ENCODE assay signal across 1 cellular context in the genomic region with DNA sequence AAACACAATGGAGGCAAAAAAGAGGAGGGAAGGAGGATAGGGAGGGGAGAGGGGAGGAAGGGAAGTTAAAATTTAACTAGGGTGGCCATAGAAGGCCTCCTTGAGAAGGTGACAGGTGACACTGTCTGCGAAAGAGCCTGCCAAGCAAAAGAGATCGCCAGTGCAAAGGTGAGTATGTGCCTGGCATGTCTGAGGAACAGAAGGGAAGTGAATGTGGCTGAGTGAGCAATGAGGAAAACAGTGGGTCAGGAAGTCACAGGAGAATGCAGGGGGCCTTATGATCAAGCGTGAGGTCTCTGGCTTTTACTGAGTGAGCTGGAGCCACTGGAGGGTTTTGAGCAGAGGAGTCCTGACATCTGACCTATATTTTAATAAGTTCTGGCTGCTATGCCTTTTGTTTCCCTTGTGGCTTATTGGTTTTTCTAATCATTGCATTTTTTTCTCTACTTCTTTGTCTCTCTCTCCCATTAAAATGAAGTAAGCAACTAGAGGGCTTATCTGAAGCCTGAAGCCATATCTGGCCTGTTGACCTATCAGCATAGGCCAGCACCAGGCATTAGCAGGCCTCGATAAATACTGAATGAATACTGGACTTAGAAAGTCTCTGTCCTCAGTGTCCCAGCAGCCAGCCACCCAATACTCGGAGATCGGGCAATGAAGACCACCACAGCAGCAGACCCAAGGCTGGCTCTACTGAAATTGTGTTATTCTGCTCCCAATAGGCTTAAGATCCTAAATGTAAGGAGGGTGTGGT.
TF ChIP-seq lines count a peak whose summit lies in the region.

No MANE protein-coding gene starts in this region.

TF ChIP-seq in K562, 482 proteins besides CTCF, POLR2A, EP300 and RAD21 (continued from another document):
- TF ChIP-seq, protein P1, sequence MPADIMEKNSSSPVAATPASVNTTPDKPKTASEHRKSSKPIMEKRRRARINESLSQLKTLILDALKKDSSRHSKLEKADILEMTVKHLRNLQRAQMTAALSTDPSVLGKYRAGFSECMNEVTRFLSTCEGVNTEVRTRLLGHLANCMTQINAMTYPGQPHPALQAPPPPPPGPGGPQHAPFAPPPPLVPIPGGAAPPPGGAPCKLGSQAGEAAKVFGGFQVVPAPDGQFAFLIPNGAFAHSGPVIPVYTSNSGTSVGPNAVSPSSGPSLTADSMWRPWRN (IDR thresholded peaks at IDR 0.05; ENCODE audit: low read depth), result no peak
- TF ChIP-seq, protein P2, sequence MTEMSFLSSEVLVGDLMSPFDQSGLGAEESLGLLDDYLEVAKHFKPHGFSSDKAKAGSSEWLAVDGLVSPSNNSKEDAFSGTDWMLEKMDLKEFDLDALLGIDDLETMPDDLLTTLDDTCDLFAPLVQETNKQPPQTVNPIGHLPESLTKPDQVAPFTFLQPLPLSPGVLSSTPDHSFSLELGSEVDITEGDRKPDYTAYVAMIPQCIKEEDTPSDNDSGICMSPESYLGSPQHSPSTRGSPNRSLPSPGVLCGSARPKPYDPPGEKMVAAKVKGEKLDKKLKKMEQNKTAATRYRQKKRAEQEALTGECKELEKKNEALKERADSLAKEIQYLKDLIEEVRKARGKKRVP (CRISPR knock-in tag; IDR thresholded peaks at IDR 0.05), result no peak
- TF ChIP-seq NR4A1 (CRISPR knock-in tag; IDR thresholded peaks at IDR 0.05), result no peak
- TF ChIP-seq NR4A1 (tag; IDR thresholded peaks at IDR 0.05), result no peak
- TF ChIP-seq, protein P3, sequence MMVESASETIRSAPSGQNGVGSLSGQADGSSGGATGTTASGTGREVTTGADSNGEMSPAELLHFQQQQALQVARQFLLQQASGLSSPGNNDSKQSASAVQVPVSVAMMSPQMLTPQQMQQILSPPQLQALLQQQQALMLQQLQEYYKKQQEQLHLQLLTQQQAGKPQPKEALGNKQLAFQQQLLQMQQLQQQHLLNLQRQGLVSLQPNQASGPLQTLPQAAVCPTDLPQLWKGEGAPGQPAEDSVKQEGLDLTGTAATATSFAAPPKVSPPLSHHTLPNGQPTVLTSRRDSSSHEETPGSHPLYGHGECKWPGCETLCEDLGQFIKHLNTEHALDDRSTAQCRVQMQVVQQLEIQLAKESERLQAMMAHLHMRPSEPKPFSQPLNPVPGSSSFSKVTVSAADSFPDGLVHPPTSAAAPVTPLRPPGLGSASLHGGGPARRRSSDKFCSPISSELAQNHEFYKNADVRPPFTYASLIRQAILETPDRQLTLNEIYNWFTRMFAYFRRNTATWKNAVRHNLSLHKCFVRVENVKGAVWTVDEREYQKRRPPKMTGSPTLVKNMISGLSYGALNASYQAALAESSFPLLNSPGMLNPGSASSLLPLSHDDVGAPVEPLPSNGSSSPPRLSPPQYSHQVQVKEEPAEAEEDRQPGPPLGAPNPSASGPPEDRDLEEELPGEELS (CRISPR knock-in tag; IDR thresholded peaks at IDR 0.05; ENCODE audit: borderline replicate concordance), result no peak
- TF ChIP-seq, protein P4, sequence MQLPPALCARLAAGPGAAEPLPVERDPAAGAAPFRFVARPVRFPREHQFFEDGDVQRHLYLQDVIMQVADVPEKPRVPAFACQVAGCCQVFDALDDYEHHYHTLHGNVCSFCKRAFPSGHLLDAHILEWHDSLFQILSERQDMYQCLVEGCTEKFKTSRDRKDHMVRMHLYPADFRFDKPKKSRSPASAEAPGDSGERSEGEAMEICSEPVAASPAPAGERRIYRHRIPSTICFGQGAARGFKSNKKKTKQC (CRISPR knock-in tag; IDR thresholded peaks at IDR 0.05), result no peak
- TF ChIP-seq TEAD4 (IDR thresholded peaks at IDR 0.05; ENCODE audit: low read length), result no peak
- TF ChIP-seq TEAD4 (CRISPR knock-in tag; IDR thresholded peaks at IDR 0.05; ENCODE audit: borderline replicate concordance), result no peak
- no peak for TF ChIP-seq GABPB1 (CRISPR knock-in tag; IDR thresholded peaks at IDR 0.05)
- TF ChIP-seq, protein P5, sequence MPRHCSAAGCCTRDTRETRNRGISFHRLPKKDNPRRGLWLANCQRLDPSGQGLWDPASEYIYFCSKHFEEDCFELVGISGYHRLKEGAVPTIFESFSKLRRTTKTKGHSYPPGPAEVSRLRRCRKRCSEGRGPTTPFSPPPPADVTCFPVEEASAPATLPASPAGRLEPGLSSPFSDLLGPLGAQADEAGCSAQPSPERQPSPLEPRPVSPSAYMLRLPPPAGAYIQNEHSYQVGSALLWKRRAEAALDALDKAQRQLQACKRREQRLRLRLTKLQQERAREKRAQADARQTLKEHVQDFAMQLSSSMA (CRISPR knock-in tag; IDR thresholded peaks at IDR 0.05), result no peak
- no peak for TF ChIP-seq KAT7 (CRISPR knock-in tag; IDR thresholded peaks at IDR 0.05; ENCODE audit: borderline replicate concordance)
- no peak for TF ChIP-seq TEAD1 (CRISPR knock-in tag; IDR thresholded peaks at IDR 0.05)
- TF ChIP-seq KLF6 (CRISPR knock-in tag; IDR thresholded peaks at IDR 0.05; ENCODE audit: borderline replicate concordance), result no peak
- no peak for TF ChIP-seq KDM5B (IDR thresholded peaks at IDR 0.05; ENCODE audit: insufficient replicate concordance, low read depth, low read length)
- TF ChIP-seq L3MBTL2 (IDR thresholded peaks at IDR 0.05), result no peak
- no peak for TF ChIP-seq SP1 (CRISPR knock-in tag; IDR thresholded peaks at IDR 0.05)
- TF ChIP-seq ZFPM2 (CRISPR knock-in tag; IDR thresholded peaks at IDR 0.05), result no peak
- no peak for TF ChIP-seq NELFE (IDR thresholded peaks at IDR 0.05; ENCODE audit: insufficient read depth, insufficient read length)
